Comparison of ENCODE assay signal across 1 cellular context in the genomic region with DNA sequence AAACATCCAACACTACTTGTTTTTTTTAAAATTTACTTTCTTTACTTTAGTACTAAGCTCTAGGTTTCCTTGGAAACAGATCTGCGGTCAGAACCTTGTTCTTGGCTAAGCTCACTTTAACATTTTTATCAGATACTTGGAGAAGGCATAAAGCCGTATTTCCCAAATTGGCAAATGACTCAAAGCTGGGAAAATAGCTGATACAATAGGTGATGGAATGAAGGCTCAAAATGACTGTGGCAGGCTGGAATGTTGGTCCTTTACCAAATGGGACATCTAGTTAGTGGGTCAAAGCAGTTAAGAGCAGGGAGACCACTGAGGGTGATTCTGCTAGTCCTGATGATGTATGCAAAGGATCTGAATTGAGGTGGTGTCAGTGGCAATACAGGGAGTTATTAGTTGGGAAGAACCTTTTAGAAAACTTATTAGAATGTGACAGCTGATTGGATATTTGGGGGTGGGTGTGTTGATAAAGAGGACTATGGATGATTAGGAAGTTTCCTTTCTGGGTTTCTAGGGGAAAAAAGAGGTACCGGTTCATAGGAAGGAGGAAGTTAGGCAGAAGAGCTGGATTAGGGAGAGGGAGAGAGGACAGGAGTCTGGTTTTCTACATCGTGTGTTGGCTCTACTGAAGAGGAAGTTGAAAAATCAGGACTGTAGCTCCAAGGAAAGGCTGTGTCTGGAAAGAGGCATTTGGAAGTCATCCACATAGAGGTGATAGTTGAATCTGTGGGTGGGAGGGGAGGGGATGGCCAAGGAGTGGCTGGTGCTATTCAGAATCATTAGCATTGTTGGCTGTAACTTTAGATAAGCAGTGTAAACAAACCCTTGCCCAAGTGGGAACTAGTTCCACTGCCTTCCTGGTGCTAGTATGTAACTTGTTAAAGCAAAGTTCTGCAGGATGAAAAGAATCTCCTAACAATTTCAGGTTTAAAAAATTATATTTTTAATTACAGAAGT.
A peak's percentile ranks its signal among the peaks of the same experiment; 100 is the strongest.
TF ChIP-seq lines count a peak whose summit lies in the region.

No MANE protein-coding gene starts in this region.

TF ChIP-seq in HEK293, 187 proteins besides CTCF, POLR2A, EP300 and RAD21 (continued from another document):
- TF ChIP-seq, protein P1, sequence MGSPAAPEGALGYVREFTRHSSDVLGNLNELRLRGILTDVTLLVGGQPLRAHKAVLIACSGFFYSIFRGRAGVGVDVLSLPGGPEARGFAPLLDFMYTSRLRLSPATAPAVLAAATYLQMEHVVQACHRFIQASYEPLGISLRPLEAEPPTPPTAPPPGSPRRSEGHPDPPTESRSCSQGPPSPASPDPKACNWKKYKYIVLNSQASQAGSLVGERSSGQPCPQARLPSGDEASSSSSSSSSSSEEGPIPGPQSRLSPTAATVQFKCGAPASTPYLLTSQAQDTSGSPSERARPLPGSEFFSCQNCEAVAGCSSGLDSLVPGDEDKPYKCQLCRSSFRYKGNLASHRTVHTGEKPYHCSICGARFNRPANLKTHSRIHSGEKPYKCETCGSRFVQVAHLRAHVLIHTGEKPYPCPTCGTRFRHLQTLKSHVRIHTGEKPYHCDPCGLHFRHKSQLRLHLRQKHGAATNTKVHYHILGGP (tag by site-specific recombination; IDR thresholded peaks at IDR 0.05): no peak
- no peak for TF ChIP-seq ZNF175 (tag by site-specific recombination; IDR thresholded peaks at IDR 0.05)
- TF ChIP-seq IKZF3 (tag by site-specific recombination; IDR thresholded peaks at IDR 0.05): peak; percentile 41; the same call in 1 of the 2 replicates
- no peak for TF ChIP-seq KLF16 (tag by site-specific recombination; IDR thresholded peaks at IDR 0.05)
- TF ChIP-seq ZNF16 (tag by site-specific recombination; IDR thresholded peaks at IDR 0.05; ENCODE audit: low read depth): no peak
- peak; percentile 40; the same call in 1 of the 2 replicates for TF ChIP-seq SP7 (tag by site-specific recombination; IDR thresholded peaks at IDR 0.05)
- no peak for TF ChIP-seq ZNF623 (tag by site-specific recombination; IDR thresholded peaks at IDR 0.05)
- TF ChIP-seq ZNF426 (tag by site-specific recombination; IDR thresholded peaks at IDR 0.05): no peak
- TF ChIP-seq ZNF423 (tag by site-specific recombination; IDR thresholded peaks at IDR 0.05): no peak
- no peak for TF ChIP-seq ZFP37 (tag by site-specific recombination; IDR thresholded peaks at IDR 0.05)
- no peak for TF ChIP-seq TRIM28 (IDR thresholded peaks at IDR 0.05; ENCODE audit: borderline replicate concordance, low read length)
- TF ChIP-seq ZNF830 (tag by site-specific recombination; IDR thresholded peaks at IDR 0.05; ENCODE audit: low read depth): no peak
- TF ChIP-seq SP3 (tag by site-specific recombination; IDR thresholded peaks at IDR 0.05): no peak
- TF ChIP-seq ZNF184 (tag by site-specific recombination; IDR thresholded peaks at IDR 0.05): no peak
- no peak for TF ChIP-seq ZSCAN16 (tag by site-specific recombination; IDR thresholded peaks at IDR 0.05)
- TF ChIP-seq, protein P2, sequence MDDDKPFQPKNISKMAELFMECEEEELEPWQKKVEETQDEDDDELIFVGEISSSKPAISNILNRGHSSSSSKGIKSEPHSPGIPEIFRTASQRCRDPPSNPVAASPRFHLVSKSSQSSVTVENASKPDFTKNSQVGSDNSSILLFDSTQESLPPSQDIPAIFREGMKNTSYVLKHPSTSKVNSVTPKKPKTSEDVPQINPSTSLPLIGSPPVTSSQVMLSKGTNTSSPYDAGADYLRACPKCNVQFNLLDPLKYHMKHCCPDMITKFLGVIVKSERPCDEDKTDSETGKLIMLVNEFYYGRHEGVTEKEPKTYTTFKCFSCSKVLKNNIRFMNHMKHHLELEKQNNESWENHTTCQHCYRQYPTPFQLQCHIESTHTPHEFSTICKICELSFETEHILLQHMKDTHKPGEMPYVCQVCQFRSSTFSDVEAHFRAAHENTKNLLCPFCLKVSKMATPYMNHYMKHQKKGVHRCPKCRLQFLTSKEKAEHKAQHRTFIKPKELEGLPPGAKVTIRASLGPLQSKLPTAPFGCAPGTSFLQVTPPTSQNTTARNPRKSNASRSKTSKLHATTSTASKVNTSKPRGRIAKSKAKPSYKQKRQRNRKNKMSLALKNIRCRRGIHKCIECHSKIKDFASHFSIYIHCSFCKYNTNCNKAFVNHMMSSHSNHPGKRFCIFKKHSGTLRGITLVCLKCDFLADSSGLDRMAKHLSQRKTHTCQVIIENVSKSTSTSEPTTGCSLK (tag by site-specific recombination; IDR thresholded peaks at IDR 0.05): no peak
- TF ChIP-seq, protein P3, sequence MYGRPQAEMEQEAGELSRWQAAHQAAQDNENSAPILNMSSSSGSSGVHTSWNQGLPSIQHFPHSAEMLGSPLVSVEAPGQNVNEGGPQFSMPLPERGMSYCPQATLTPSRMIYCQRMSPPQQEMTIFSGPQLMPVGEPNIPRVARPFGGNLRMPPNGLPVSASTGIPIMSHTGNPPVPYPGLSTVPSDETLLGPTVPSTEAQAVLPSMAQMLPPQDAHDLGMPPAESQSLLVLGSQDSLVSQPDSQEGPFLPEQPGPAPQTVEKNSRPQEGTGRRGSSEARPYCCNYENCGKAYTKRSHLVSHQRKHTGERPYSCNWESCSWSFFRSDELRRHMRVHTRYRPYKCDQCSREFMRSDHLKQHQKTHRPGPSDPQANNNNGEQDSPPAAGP (tag by site-specific recombination; IDR thresholded peaks at IDR 0.05): 0 out of 2 replicates have a peak, but pooled peaks have one; percentile 36
- TF ChIP-seq MEIS1 (CRISPR knock-in tag; IDR thresholded peaks at IDR 0.05; ENCODE audit: borderline replicate concordance): no peak
- no peak for TF ChIP-seq ZNF626 (tag by site-specific recombination; IDR thresholded peaks at IDR 0.05)
- no peak for TF ChIP-seq ZNF658 (tag by site-specific recombination; IDR thresholded peaks at IDR 0.05)
- TF ChIP-seq, protein P4, sequence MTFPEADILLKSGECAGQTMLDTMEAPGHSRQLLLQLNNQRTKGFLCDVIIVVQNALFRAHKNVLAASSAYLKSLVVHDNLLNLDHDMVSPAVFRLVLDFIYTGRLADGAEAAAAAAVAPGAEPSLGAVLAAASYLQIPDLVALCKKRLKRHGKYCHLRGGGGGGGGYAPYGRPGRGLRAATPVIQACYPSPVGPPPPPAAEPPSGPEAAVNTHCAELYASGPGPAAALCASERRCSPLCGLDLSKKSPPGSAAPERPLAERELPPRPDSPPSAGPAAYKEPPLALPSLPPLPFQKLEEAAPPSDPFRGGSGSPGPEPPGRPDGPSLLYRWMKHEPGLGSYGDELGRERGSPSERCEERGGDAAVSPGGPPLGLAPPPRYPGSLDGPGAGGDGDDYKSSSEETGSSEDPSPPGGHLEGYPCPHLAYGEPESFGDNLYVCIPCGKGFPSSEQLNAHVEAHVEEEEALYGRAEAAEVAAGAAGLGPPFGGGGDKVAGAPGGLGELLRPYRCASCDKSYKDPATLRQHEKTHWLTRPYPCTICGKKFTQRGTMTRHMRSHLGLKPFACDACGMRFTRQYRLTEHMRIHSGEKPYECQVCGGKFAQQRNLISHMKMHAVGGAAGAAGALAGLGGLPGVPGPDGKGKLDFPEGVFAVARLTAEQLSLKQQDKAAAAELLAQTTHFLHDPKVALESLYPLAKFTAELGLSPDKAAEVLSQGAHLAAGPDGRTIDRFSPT (tag by site-specific recombination; IDR thresholded peaks at IDR 0.05): no peak
- no peak for TF ChIP-seq GFI1B (tag by site-specific recombination; IDR thresholded peaks at IDR 0.05)
- no peak for TF ChIP-seq ZNF366 (tag by site-specific recombination; conservative IDR thresholded peaks at IDR 0.05)
- TF ChIP-seq ZNF223 (tag by site-specific recombination; IDR thresholded peaks at IDR 0.05): no peak
- no peak for TF ChIP-seq RBAK (tag by site-specific recombination; IDR thresholded peaks at IDR 0.05)
- TF ChIP-seq, protein P5, sequence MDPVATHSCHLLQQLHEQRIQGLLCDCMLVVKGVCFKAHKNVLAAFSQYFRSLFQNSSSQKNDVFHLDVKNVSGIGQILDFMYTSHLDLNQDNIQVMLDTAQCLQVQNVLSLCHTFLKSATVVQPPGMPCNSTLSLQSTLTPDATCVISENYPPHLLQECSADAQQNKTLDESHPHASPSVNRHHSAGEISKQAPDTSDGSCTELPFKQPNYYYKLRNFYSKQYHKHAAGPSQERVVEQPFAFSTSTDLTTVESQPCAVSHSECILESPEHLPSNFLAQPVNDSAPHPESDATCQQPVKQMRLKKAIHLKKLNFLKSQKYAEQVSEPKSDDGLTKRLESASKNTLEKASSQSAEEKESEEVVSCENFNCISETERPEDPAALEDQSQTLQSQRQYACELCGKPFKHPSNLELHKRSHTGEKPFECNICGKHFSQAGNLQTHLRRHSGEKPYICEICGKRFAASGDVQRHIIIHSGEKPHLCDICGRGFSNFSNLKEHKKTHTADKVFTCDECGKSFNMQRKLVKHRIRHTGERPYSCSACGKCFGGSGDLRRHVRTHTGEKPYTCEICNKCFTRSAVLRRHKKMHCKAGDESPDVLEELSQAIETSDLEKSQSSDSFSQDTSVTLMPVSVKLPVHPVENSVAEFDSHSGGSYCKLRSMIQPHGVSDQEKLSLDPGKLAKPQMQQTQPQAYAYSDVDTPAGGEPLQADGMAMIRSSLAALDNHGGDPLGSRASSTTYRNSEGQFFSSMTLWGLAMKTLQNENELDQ (tag by site-specific recombination; IDR thresholded peaks at IDR 0.05; ENCODE audit: low read depth): no peak
- 0 out of 2 replicates have a peak, but pooled peaks have one; percentile 11 for TF ChIP-seq ZXDB (tag by site-specific recombination; IDR thresholded peaks at IDR 0.05)
- TF ChIP-seq ZNF600 (tag by site-specific recombination; IDR thresholded peaks at IDR 0.05): peak; percentile 60
- TF ChIP-seq, protein P6, sequence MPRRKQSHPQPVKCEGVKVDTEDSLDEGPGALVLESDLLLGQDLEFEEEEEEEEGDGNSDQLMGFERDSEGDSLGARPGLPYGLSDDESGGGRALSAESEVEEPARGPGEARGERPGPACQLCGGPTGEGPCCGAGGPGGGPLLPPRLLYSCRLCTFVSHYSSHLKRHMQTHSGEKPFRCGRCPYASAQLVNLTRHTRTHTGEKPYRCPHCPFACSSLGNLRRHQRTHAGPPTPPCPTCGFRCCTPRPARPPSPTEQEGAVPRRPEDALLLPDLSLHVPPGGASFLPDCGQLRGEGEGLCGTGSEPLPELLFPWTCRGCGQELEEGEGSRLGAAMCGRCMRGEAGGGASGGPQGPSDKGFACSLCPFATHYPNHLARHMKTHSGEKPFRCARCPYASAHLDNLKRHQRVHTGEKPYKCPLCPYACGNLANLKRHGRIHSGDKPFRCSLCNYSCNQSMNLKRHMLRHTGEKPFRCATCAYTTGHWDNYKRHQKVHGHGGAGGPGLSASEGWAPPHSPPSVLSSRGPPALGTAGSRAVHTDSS (tag by site-specific recombination; IDR thresholded peaks at IDR 0.05): no peak
- no peak for TF ChIP-seq GLI4 (tag by site-specific recombination; IDR thresholded peaks at IDR 0.05)
- TF ChIP-seq EGR2 (tag by site-specific recombination; IDR thresholded peaks at IDR 0.05; ENCODE audit: low read depth): peak; percentile 23; the same call in 1 of the 2 replicates
- TF ChIP-seq ZNF121 (tag by site-specific recombination; IDR thresholded peaks at IDR 0.05): no peak
- TF ChIP-seq ZFHX2 (tag by site-specific recombination; conservative IDR thresholded peaks at IDR 0.05): peak; percentile 53
- TF ChIP-seq ZNF660 (tag by site-specific recombination; IDR thresholded peaks at IDR 0.05): no peak
- TF ChIP-seq WT1 (tag by site-specific recombination; IDR thresholded peaks at IDR 0.05): 0 out of 2 replicates have a peak, but pooled peaks have one; percentile 54
- TF ChIP-seq KLF1 (tag by site-specific recombination; IDR thresholded peaks at IDR 0.05): peak; percentile 52; the same call in 1 of the 2 replicates
- TF ChIP-seq ZNF302 (tag by site-specific recombination; IDR thresholded peaks at IDR 0.05; ENCODE audit: low read depth): no peak
- TF ChIP-seq, protein P7, sequence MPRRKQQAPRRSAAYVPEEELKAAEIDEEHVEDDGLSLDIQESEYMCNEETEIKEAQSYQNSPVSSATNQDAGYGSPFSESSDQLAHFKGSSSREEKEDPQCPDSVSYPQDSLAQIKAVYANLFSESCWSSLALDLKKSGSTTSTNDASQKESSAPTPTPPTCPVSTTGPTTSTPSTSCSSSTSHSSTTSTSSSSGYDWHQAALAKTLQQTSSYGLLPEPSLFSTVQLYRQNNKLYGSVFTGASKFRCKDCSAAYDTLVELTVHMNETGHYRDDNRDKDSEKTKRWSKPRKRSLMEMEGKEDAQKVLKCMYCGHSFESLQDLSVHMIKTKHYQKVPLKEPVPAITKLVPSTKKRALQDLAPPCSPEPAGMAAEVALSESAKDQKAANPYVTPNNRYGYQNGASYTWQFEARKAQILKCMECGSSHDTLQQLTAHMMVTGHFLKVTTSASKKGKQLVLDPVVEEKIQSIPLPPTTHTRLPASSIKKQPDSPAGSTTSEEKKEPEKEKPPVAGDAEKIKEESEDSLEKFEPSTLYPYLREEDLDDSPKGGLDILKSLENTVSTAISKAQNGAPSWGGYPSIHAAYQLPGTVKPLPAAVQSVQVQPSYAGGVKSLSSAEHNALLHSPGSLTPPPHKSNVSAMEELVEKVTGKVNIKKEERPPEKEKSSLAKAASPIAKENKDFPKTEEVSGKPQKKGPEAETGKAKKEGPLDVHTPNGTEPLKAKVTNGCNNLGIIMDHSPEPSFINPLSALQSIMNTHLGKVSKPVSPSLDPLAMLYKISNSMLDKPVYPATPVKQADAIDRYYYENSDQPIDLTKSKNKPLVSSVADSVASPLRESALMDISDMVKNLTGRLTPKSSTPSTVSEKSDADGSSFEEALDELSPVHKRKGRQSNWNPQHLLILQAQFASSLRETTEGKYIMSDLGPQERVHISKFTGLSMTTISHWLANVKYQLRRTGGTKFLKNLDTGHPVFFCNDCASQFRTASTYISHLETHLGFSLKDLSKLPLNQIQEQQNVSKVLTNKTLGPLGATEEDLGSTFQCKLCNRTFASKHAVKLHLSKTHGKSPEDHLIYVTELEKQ (tag by site-specific recombination; IDR thresholded peaks at IDR 0.05; ENCODE audit: borderline replicate concordance): 0 out of 2 replicates have a peak, but pooled peaks have one; percentile 1
- 0 out of 2 replicates have a peak, but pooled peaks have one; percentile 13 for TF ChIP-seq OSR2 (tag by site-specific recombination; IDR thresholded peaks at IDR 0.05)
- TF ChIP-seq, protein P8, sequence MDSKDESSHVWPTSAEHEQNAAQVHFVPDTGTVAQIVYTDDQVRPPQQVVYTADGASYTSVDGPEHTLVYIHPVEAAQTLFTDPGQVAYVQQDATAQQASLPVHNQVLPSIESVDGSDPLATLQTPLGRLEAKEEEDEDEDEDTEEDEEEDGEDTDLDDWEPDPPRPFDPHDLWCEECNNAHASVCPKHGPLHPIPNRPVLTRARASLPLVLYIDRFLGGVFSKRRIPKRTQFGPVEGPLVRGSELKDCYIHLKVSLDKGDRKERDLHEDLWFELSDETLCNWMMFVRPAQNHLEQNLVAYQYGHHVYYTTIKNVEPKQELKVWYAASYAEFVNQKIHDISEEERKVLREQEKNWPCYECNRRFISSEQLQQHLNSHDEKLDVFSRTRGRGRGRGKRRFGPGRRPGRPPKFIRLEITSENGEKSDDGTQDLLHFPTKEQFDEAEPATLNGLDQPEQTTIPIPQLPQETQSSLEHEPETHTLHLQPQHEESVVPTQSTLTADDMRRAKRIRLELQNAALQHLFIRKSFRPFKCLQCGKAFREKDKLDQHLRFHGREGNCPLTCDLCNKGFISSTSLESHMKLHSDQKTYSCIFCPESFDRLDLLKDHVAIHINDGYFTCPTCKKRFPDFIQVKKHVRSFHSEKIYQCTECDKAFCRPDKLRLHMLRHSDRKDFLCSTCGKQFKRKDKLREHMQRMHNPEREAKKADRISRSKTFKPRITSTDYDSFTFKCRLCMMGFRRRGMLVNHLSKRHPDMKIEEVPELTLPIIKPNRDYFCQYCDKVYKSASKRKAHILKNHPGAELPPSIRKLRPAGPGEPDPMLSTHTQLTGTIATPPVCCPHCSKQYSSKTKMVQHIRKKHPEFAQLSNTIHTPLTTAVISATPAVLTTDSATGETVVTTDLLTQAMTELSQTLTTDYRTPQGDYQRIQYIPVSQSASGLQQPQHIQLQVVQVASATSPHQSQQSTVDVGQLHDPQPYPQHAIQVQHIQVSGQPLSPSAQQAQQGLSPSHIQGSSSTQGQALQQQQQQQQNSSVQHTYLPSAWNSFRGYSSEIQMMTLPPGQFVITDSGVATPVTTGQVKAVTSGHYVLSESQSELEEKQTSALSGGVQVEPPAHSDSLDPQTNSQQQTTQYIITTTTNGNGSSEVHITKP (tag by site-specific recombination; IDR thresholded peaks at IDR 0.05): no peak
